Comparison of ENCODE assay signal across 1 cellular context in the genomic region with DNA sequence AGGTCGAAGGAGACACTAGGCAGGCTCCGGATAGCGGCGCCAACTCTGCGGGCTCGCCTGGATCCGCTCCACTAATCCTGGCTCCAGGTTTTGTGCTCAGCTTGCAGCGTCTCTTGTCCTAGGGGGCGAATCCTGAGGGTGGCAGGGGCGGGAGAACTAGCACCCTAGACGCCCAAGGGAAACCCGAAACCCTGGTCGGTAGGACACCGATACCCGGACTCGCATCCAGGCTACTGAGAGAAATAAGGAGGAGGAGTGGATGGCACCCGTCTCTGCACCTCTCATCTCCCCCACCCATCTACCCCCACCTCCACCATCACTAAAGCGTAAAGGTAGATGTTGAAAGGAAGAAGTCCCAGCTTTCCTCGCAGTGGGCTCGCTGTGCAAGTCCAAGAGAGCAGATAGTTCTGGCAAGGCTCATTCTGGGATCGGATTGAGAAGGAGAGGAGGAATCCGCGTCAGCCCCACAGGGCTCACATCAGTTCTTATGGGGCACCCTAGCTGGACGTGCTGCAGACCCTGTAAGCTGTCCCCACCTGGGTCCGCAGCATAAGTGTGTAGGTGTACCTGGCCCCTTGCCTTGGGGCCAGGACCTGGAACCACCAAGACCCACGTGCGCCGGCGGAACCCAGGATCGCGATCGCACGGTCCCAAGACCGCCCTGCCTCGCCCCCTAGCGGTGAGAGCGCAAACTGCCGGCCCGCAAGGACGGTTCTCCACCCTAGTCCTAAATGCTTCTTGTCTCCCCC.
TF ChIP-seq lines count a peak whose summit lies in the region.

No MANE protein-coding gene starts in this region.

TF ChIP-seq in IMR-90, 13 proteins besides CTCF, POLR2A, EP300 and RAD21:
- TF ChIP-seq MXI1 (IDR thresholded peaks at IDR 0.05; ENCODE audit: borderline replicate concordance, low read depth, low read length) (peak; percentile 36; the same call in 1 of the 2 replicates), SMC3 (IDR thresholded peaks at IDR 0.05; ENCODE audit: low read depth, low read length) (no peak), FOS (IDR thresholded peaks at IDR 0.05; ENCODE audit: low read depth, low read length) (no peak), CHD1 (IDR thresholded peaks at IDR 0.05; ENCODE audit: low read depth, low read length) (no peak), MAZ (IDR thresholded peaks at IDR 0.05; ENCODE audit: borderline replicate concordance, low read depth, low read length) (no peak), RCOR1 (IDR thresholded peaks at IDR 0.05; ENCODE audit: insufficient replicate concordance, low read length) (no peak), MAFK (IDR thresholded peaks at IDR 0.05; ENCODE audit: low read depth, low read length) (no peak), CEBPB (IDR thresholded peaks at IDR 0.05; ENCODE audit: low read depth, low read length) (no peak), BHLHE40 (IDR thresholded peaks at IDR 0.05; ENCODE audit: low read depth, low read length) (peak; percentile 26; the same call in 1 of the 2 replicates), NFE2L2 (IDR thresholded peaks at IDR 0.05; ENCODE audit: low read depth, low read length) (no peak), RFX5 (IDR thresholded peaks at IDR 0.05; ENCODE audit: low read depth, low read length) (no peak)
- TF ChIP-seq, protein P1, sequence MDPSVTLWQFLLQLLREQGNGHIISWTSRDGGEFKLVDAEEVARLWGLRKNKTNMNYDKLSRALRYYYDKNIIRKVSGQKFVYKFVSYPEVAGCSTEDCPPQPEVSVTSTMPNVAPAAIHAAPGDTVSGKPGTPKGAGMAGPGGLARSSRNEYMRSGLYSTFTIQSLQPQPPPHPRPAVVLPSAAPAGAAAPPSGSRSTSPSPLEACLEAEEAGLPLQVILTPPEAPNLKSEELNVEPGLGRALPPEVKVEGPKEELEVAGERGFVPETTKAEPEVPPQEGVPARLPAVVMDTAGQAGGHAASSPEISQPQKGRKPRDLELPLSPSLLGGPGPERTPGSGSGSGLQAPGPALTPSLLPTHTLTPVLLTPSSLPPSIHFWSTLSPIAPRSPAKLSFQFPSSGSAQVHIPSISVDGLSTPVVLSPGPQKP (IDR thresholded peaks at IDR 0.05; ENCODE audit: borderline replicate concordance, low read depth, low read length) = no peak
- TF ChIP-seq, protein P2, sequence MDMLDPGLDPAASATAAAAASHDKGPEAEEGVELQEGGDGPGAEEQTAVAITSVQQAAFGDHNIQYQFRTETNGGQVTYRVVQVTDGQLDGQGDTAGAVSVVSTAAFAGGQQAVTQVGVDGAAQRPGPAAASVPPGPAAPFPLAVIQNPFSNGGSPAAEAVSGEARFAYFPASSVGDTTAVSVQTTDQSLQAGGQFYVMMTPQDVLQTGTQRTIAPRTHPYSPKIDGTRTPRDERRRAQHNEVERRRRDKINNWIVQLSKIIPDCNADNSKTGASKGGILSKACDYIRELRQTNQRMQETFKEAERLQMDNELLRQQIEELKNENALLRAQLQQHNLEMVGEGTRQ (IDR thresholded peaks at IDR 0.05; ENCODE audit: low read depth, low read length) = peak; percentile 14; the same call in 1 of the 2 replicates
